In the genomic region with DNA sequence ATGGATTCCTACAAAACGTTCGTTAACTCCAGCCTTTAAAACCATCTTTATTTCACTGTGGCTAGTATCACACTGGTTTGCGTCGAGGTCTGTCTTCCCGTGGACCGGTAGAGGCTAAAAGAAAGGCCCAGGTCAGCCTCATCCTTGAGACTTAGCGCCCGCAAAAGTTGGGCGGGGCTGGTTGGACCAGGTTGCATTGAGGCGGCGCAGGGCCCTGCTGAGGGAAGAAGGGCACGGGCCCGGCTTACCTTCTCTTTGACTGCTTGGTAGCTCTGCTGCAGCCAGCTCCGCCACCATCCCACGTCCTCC, we compare ENCODE assay signal across 8 cellular contexts. TPM values are rescaled to one million over a fixed set of nuclear protein-coding genes. Genes with fewer than 3 reads are reported as not detected.
DNase-seq lines count a peak whose midpoint lies in the region; ATAC-seq and TF ChIP-seq lines count a peak whose summit lies in the region.

No MANE protein-coding gene starts in this region.

- H3K36me3 Mint-ChIP-seq in activated CD8-positive, alpha-beta T cell treated with anti-CD3 and anti-CD28 coated beads for 36 hours (ENCODE audit: low read depth) = no peaks in the 10 kb centered on the region
- H3K36me3 Mint-ChIP-seq in osteocyte (ENCODE audit: unreplicated experiment) = no peaks in the 10 kb centered on the region

- CTCF ChIA-PET in activated CD8-positive, alpha-beta T cell treated with anti-CD3 and anti-CD28 coated beads for 36 hours (lab: Charles Lee) = interaction anchor here (0.8 to 1.4 kb wide), 6 partner anchors 20 to 498 kb away, joined by 3 to 4 read pairs (median 3); no protein-coding TSS in a partner anchor

- intact Hi-C loops in Right ventricle myocardium inferior (cut with DNase I) = loop anchor here (10.0 kb wide), 1 partner anchor 179 kb away; no protein-coding TSS in a partner anchor
- intact Hi-C loops in cardiac septum (cut with DNase I) = loop anchor here (2.0 to 5.0 kb wide), 2 partner anchors 57 to 171 kb away; partner anchors contain the start of genes EIF3I, MARCKSL1 and TMEM234
- intact Hi-C loops in activated CD8-positive, alpha-beta T cell treated with anti-CD3 and anti-CD28 coated beads for 36 hours (cut with micrococcal nuclease) = no loop called here

- peak overlapping the region; percentile 85 for H3K4me3 ChIP-seq in fibroblast of the aortic adventitia (ENCODE audit: low read depth, low read length)

- peak overlapping the region; percentile 96 for H3K27ac Mint-ChIP-seq in activated CD8-positive, alpha-beta T cell treated with anti-CD3 and anti-CD28 coated beads for 36 hours
- H3K27ac Mint-ChIP-seq in osteocyte (ENCODE audit: unreplicated experiment) = peak overlapping the region; percentile 99

- no peak for TF ChIP-seq CTCF in activated CD8-positive, alpha-beta T cell treated with anti-CD3 and anti-CD28 coated beads for 36 hours (IDR thresholded peaks at IDR 0.05)
- TF ChIP-seq CTCF in fibroblast of the aortic adventitia (IDR thresholded peaks at IDR 0.05; ENCODE audit: insufficient read depth, low read length) (no peak), osteocyte (IDR thresholded peaks at IDR 0.05) (no peak)

- DNase-seq in Right ventricle myocardium inferior (ENCODE audit: missing footprints) (peak; percentile 83), cardiac septum (ENCODE audit: low spot score) (no peak), HK-2 (ENCODE audit: unreplicated experiment) (peak; percentile 49), fibroblast of the aortic adventitia (ENCODE audit: low read depth) (no peak), osteocyte (ENCODE audit: extremely low spot score, unreplicated experiment) (no peak)
- DNase-seq in activated CD8-positive, alpha-beta T cell treated with anti-CD3 and anti-CD28 coated beads for 36 hours = peak; percentile 61

- peak overlapping the region; percentile 82 for H3K4me3 Mint-ChIP-seq in activated CD8-positive, alpha-beta T cell treated with anti-CD3 and anti-CD28 coated beads for 36 hours
- H3K4me3 Mint-ChIP-seq in osteocyte (ENCODE audit: unreplicated experiment) = peak overlapping the region; percentile 100

- no peaks in the 10 kb centered on the region for H3K27me3 Mint-ChIP-seq in activated CD8-positive, alpha-beta T cell treated with anti-CD3 and anti-CD28 coated beads for 36 hours
- H3K27me3 Mint-ChIP-seq in osteocyte (ENCODE audit: unreplicated experiment) = no peaks in the 10 kb centered on the region

- peaks cover 19% of the 10 kb centered on the region for H3K4me1 Mint-ChIP-seq in activated CD8-positive, alpha-beta T cell treated with anti-CD3 and anti-CD28 coated beads for 36 hours (ENCODE audit: low read depth)
- peaks cover 25% of the 10 kb centered on the region for H3K4me1 Mint-ChIP-seq in osteocyte (ENCODE audit: unreplicated experiment)

- ATAC-seq in Right ventricle myocardium inferior (peak; percentile 17), GM18861 (IDR thresholded peaks at IDR 0.05; ENCODE audit: unreplicated experiment) (no peak), GM18520 (IDR thresholded peaks at IDR 0.05; ENCODE audit: unreplicated experiment) (no peak)
- peak; percentile 7 for ATAC-seq in activated CD8-positive, alpha-beta T cell treated with anti-CD3 and anti-CD28 coated beads for 36 hours

- H3K9me3 Mint-ChIP-seq in activated CD8-positive, alpha-beta T cell treated with anti-CD3 and anti-CD28 coated beads for 36 hours = no peaks in the 10 kb centered on the region
- no peaks in the 10 kb centered on the region for H3K9me3 Mint-ChIP-seq in osteocyte (ENCODE audit: unreplicated experiment)

- POLR2A ChIA-PET in activated CD8-positive, alpha-beta T cell treated with anti-CD3 and anti-CD28 coated beads for 36 hours (lab: Charles Lee) = interaction anchor here (0.6 to 1.9 kb wide), 15 partner anchors 9 to 321 kb away, joined by 3 to 18 read pairs (median 3); partner anchors contain the start of genes HDAC1, MARCKSL1 and TMEM39B

RNA-seq across cellular contexts. Expression of gene BSDC1, which starts 0.5 kb away (rescaled TPM):
- total RNA-seq in Right ventricle myocardium inferior = 41.8 TPM
- total RNA-seq in cardiac septum = 41.3 TPM
- 10 to 100 TPM; 30.6 to 33.3 TPM for total RNA-seq in activated CD8-positive, alpha-beta T cell treated with anti-CD3 and anti-CD28 coated beads for 36 hours
- 47.6 and 52.3 TPM in 2 replicates for total RNA-seq in fibroblast of the aortic adventitia (ENCODE audit: low replicate concordance)
- total RNA-seq in osteocyte = 71.2 and 77.4 TPM in 2 replicates

RNA-seq across cellular contexts. Expression of gene TSSK3, which starts 31.4 kb away (rescaled TPM):
- total RNA-seq in Right ventricle myocardium inferior (1.2 TPM), cardiac septum (2.6 TPM), fibroblast of the aortic adventitia (ENCODE audit: low replicate concordance) (1.2 and 2.3 TPM in 2 replicates), osteocyte (3.5 and 4.4 TPM in 2 replicates)
- under 1 TPM; 0.85 to 0.90 TPM for total RNA-seq in activated CD8-positive, alpha-beta T cell treated with anti-CD3 and anti-CD28 coated beads for 36 hours

RNA-seq across cellular contexts. Expression of gene FAM229A, which starts 31.5 kb away (rescaled TPM):
- total RNA-seq in Right ventricle myocardium inferior (2.4 TPM), cardiac septum (3.2 TPM), fibroblast of the aortic adventitia (ENCODE audit: low replicate concordance) (1.6 and 1.7 TPM in 2 replicates), osteocyte (8.5 and 8.8 TPM in 2 replicates)
- 1 to 10 TPM; 4.6 to 5.5 TPM for total RNA-seq in activated CD8-positive, alpha-beta T cell treated with anti-CD3 and anti-CD28 coated beads for 36 hours

RNA-seq across cellular contexts. Expression of gene MARCKSL1, which starts 57.8 kb away (rescaled TPM):
- 28.5 TPM for total RNA-seq in Right ventricle myocardium inferior
- total RNA-seq in cardiac septum = 12.0 TPM
- 10 to 100 TPM; 31.2 to 33.5 TPM for total RNA-seq in activated CD8-positive, alpha-beta T cell treated with anti-CD3 and anti-CD28 coated beads for 36 hours
- total RNA-seq in fibroblast of the aortic adventitia (ENCODE audit: low replicate concordance) = 14.4 and 106 TPM in 2 replicates
- 169 TPM in 2 replicates for total RNA-seq in osteocyte

Comparison
In these comparisons a context has a peak if more than half of its experiments do, and no peak if none do; other contexts are left out.
1. DNase-seq: peak in Right ventricle myocardium inferior (single experiment), HK-2 (single experiment) and activated CD8-positive, alpha-beta T cell treated with anti-CD3 and anti-CD28 coated beads for 36 hours (single experiment); none in cardiac septum (single experiment), fibroblast of the aortic adventitia (single experiment) and osteocyte (single experiment).
2. ATAC-seq: peak in Right ventricle myocardium inferior (single experiment) and activated CD8-positive, alpha-beta T cell treated with anti-CD3 and anti-CD28 coated beads for 36 hours (single experiment); none in GM18861 (single experiment) and GM18520 (single experiment).